In genomic region chr14:33943081-33943480, GRCh38 we compare ENCODE assay signal across 8 cellular contexts. TPM values are rescaled to one million over a fixed set of nuclear protein-coding genes. Genes with fewer than 3 reads are reported as not detected.
DNase-seq lines count a peak whose midpoint lies in the region; FAIRE-seq and TF ChIP-seq lines count a peak whose summit lies in the region.
"Had no signal": no experiment of that assay in that cellular context is flagged by ENCODE, and none has a peak within 500 bp of the region (broad histone marks: within the 10 kb centered on the region; RNA-seq: fewer than 3 reads in every experiment).

No MANE protein-coding gene starts in this region.

- H2AFZ ChIP-seq in smooth muscle cell (ENCODE audit: low read depth), result no peak overlapping the region

- H3K4me3 ChIP-seq in LNCaP clone FGC (ENCODE audit: low read depth, low read length), result 0 out of 2 replicates have a peak overlapping the region, but pooled peaks have one; percentile 5
- peak overlapping the region in 18 of 59 donors; percentile 0 to 39 (median 12) for H3K4me3 ChIP-seq in dorsolateral prefrontal cortex
- no peak overlapping the region for H3K4me3 ChIP-seq in smooth muscle cell
- no peak overlapping the region for H3K4me3 ChIP-seq in testis

- no peak for TF ChIP-seq POLR2A in testis (IDR thresholded peaks at IDR 0.05)

- H3K36me3 ChIP-seq in smooth muscle cell (ENCODE audit: low read depth) (no peaks in the 10 kb centered on the region), testis (ENCODE audit: low read depth, missing control alignments) (no peaks in the 10 kb centered on the region)

- TF ChIP-seq CTCF in LNCaP clone FGC (IDR thresholded peaks at IDR 0.05; ENCODE audit: control insufficient read depth, extremely low read depth, insufficient read depth), result no peak
- peak in 2 of 56 donors; percentile 10 for TF ChIP-seq CTCF in dorsolateral prefrontal cortex (IDR thresholded peaks at IDR 0.05 in 54 of 56, conservative IDR thresholded peaks at IDR 0.05 in 2 of 56; ENCODE audit: low read depth in 1 of 56, partially characterized antibody in 56 of 56)
- no peak for TF ChIP-seq CTCF in smooth muscle cell (IDR thresholded peaks at IDR 0.05; ENCODE audit: borderline replicate concordance, insufficient read depth, poor library complexity, severe bottlenecking)
- TF ChIP-seq CTCF in testis (IDR thresholded peaks at IDR 0.05), result no peak
- no peak for TF ChIP-seq CTCF in D721Med (IDR thresholded peaks at IDR 0.05; ENCODE audit: insufficient read depth, missing control alignments)

- intact Hi-C loops in dorsolateral prefrontal cortex (cut with DNase I) (loop anchor here in 1 of 2 donors (10.0 kb wide), 1 partner anchor 152 kb away; no protein-coding TSS in a partner anchor), testis (cut with DNase I; ENCODE audit: low total_unique reads) (no loop called here)

- H4K20me1 ChIP-seq in smooth muscle cell (ENCODE audit: low read depth), result peaks cover 94% of the 10 kb centered on the region

- peaks cover 17% of the 10 kb centered on the region for H3F3A ChIP-seq in smooth muscle cell (ENCODE audit: low read depth)

- 85% methylated on average over 5 of the region's 5 CpGs for WGBS in smooth muscle cell (ENCODE audit: low lambda C conversion rate)
- 78 to 79% methylated on average over 5 of the region's 5 CpGs for WGBS in testis, 2 donors

- DNase-seq in LNCaP clone FGC (ENCODE audit: low read depth), result peak; percentile 80
- peak; percentile 70 for DNase-seq in NCI-H2227 (lab: John Stamatoyannopoulos, UW; ENCODE audit: unreplicated experiment)
- DNase-seq in dorsolateral prefrontal cortex, result peak in 6 of 10 donors; percentile 16 to 75 (median 54)
- DNase-seq in smooth muscle cell (lab: John Stamatoyannopoulos, UW; ENCODE audit: unreplicated experiment), result no peak
- DNase-seq in testis, result no peak
- DNase-seq in glomerular visceral epithelial cell (ENCODE audit: extremely low spot score), result no peak
- no peak for DNase-seq in D721Med (ENCODE audit: insufficient read length, low spot score)
- DNase-seq: KBM-7 had no signal

- H3K79me2 ChIP-seq in smooth muscle cell (ENCODE audit: low read depth), result peaks cover 94% of the 10 kb centered on the region

- H3K9me3 ChIP-seq in smooth muscle cell (replicated peaks; ENCODE audit: low read depth), result no peaks in the 10 kb centered on the region
- H3K9me3 ChIP-seq in testis, result no peaks in the 10 kb centered on the region

- H3K4me2 ChIP-seq in smooth muscle cell, result peak overlapping the region; percentile 60

- H3K27ac ChIP-seq in dorsolateral prefrontal cortex, result peak overlapping the region in 53 of 59 donors; percentile 2 to 85 (median 52)
- H3K27ac ChIP-seq in smooth muscle cell (ENCODE audit: low read depth), result peak overlapping the region; percentile 46
- no peak overlapping the region for H3K27ac ChIP-seq in testis

- H3K27me3 ChIP-seq in dorsolateral prefrontal cortex (no peaks in the 10 kb centered on the region), smooth muscle cell (ENCODE audit: low read depth) (no peaks in the 10 kb centered on the region), testis (no peaks in the 10 kb centered on the region)

- FAIRE-seq in D721Med (lab: Jason Lieb, UNC), result no peak

- H3K4me1 ChIP-seq in smooth muscle cell (ENCODE audit: low read depth), result peaks cover 82% of the 10 kb centered on the region
- peaks cover 1% of the 10 kb centered on the region for H3K4me1 ChIP-seq in testis

- no peak overlapping the region for H3K9ac ChIP-seq in smooth muscle cell (ENCODE audit: low read depth)

RNA-seq across cellular contexts. Expression of gene EGLN3, which starts 7.8 kb away (rescaled TPM):
- 10 to 100 TPM; 20.5 to 69.6 (median 37.7) TPM for total RNA-seq in dorsolateral prefrontal cortex
- total RNA-seq in smooth muscle cell, result 146 TPM in 2 replicates
- polyA plus RNA-seq in smooth muscle cell, result 127 and 154 TPM in 2 replicates
- total RNA-seq in testis, result 1 to 10 TPM; 2.9 to 3.0 TPM
- 3.4 TPM for polyA plus RNA-seq in testis (ENCODE audit: insufficient read depth, low read depth, low replicate concordance)

Comparison
In these comparisons a context has a peak if more than half of its experiments do, and no peak if none do; other contexts are left out.
1. DNase-seq: peak in LNCaP clone FGC (single experiment), NCI-H2227 (single experiment) and dorsolateral prefrontal cortex (6 of 10); none in smooth muscle cell (single experiment), testis (single experiment), glomerular visceral epithelial cell (single experiment) and D721Med (single experiment).
2. H3K27ac ChIP-seq: peak in dorsolateral prefrontal cortex (53 of 59) and smooth muscle cell (single experiment); none in testis (0 of 2).
3. RNA of gene EGLN3, which starts 7.8 kb away (total RNA-seq): 146 TPM in smooth muscle cell and 20.5 to 69.6 TPM in dorsolateral prefrontal cortex; 2.9 to 3.0 TPM in testis; every median in the first group is over 4 times any median in the second.